ENCODE assay signal across 1 cellular context in the genomic region with DNA sequence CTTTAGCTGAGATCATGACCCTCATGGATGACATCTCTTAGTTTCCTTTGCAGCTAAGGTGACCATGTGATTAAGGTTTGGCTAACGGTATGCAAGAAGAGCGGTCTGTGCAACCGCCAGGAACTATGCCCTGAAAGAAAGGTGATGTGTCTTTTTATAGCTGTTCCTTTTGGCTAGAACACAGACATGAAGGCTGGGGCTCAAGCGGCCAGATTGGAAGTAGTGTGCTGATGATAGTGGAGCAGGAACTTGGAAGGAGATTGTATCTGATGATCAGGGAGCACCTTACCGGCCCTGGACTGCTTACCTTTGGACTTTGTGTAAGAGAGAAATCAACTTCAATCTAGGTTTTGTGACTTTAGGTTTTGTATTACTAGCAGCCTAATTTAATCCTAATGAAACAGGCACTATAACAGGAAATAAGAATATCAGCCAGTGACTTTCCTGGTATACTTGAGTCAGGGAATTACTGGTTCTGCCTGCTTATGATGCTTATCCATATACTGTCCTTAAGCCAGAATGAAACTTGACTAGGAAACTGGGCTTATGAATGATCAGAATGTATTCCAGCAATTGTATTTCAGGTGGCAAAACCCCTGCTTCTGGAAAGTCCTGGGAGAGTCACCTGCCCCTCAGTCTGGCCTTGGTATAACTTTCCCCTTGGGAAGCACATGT.
TF ChIP-seq lines count a peak whose summit lies in the region.

No MANE protein-coding gene starts in this region.

TF ChIP-seq in GM23338, 12 proteins besides CTCF, POLR2A, EP300 and RAD21 (continued from another document):
- TF ChIP-seq ZNF462 (CRISPR knock-in tag; IDR thresholded peaks at IDR 0.05), result no peak
- TF ChIP-seq, protein P1, sequence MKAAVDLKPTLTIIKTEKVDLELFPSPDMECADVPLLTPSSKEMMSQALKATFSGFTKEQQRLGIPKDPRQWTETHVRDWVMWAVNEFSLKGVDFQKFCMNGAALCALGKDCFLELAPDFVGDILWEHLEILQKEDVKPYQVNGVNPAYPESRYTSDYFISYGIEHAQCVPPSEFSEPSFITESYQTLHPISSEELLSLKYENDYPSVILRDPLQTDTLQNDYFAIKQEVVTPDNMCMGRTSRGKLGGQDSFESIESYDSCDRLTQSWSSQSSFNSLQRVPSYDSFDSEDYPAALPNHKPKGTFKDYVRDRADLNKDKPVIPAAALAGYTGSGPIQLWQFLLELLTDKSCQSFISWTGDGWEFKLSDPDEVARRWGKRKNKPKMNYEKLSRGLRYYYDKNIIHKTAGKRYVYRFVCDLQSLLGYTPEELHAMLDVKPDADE (IDR thresholded peaks at IDR 0.05), result no peak
- no peak for TF ChIP-seq EZH2 (IDR thresholded peaks at IDR 0.05; ENCODE audit: low read depth, unreplicated experiment)
- TF ChIP-seq JUNB (IDR thresholded peaks at IDR 0.05; ENCODE audit: unreplicated experiment), result no peak
- TF ChIP-seq ZNF331 (CRISPR knock-in tag; IDR thresholded peaks at IDR 0.05; ENCODE audit: low read depth), result no peak
- TF ChIP-seq POLR2AphosphoS5 (IDR thresholded peaks at IDR 0.05; ENCODE audit: low read depth), result no peak
- TF ChIP-seq CREB1 (CRISPR knock-in tag; IDR thresholded peaks at IDR 0.05; ENCODE audit: low read depth), result no peak
- no peak for TF ChIP-seq NANOG (IDR thresholded peaks at IDR 0.05; ENCODE audit: borderline replicate concordance)
